8 cellular contexts compared by ENCODE assay signal in the genomic region with DNA sequence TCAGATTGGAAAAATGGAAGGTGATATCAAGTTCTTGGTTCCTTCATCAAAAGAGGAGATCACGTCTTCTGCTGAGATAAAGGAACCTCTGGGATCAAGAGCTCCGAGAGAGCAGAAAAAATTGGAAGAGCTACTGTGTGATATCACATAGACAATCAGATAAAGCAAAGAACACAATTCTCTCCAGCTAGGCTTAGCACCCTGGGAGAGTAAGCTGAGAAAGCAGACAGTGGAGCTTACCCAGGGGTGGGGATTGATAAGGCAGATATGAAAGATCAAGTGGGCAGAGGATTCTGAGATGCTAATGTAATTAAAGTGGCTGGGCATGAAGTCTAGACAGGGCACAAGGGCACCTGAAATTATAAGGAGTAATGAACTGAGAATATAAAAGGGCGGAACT.
"Had no signal": no experiment of that assay in that cellular context is flagged by ENCODE, and none has a peak within 500 bp of the region (broad histone marks: within the 10 kb centered on the region; RNA-seq: fewer than 3 reads in every experiment).

No MANE protein-coding gene starts in this region.

- ATAC-seq: HCT116, K562 had no signal

- H3K27ac Mint-ChIP-seq: HFFc6 had no signal

- H3K4me3 ChIP-seq: GM23248, HAP-1, K562 had no signal

- DNase-seq: GM23248, GOT3, H7, HFFc6, IMR-90 had no signal

- H3K9ac ChIP-seq: GM23248 had no signal

- H3K9me3 ChIP-seq: HAP-1 had no signal

- H3K27ac ChIP-seq: GM23248 had no signal

- H3K4me3 Mint-ChIP-seq: HFFc6 had no signal

- H3K36me3 ChIP-seq: HAP-1 had no signal
